15 cellular contexts compared by ENCODE assay signal in the genomic region with DNA sequence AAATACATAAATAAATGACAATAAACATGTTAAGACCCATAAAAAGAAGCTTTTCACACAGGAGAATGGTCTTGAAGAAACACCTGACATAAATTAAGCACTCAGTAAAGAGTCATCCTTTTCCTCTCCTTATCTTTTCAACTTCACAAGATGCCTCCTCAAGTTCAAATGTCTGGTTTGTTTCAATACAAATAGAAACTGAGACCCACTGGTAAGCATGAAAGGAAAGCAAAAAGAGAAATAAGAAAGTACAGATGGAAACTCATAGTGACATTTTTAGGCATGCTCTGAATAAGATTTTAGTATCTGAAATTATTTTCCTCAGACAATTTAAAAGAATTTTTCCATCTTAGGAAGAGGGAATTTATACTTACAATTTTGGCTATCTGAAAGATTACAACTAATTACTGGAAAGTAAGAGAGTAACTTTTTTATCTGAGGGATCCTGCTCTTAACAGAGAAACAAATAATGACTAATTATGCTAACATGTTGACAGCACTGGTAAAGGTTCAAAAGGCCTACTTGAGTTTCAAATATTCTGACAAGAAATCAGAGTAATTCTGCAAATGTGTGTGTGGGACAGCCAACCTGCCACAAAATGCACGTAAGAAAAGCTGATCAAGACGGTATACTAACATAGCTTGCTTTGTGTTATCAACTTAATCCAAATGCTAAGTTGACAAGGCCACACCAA.
"Had no signal": no experiment of that assay in that cellular context is flagged by ENCODE, and none has a peak within 500 bp of the region (broad histone marks: within the 10 kb centered on the region; RNA-seq: fewer than 3 reads in every experiment).

No MANE protein-coding gene starts in this region.

- H3K4me3 ChIP-seq: coronary artery, psoas muscle, spleen had no signal

- H3K36me3 ChIP-seq: spleen had no signal

- ATAC-seq: activated CD8-positive, alpha-beta T cell treated with anti-CD3 and anti-CD28 coated beads, Interleukin-2, amount 10 ng/mL, durations not matched to agents 7 days and 5 days; psoas muscle; sciatic nerve; WTC11 had no signal

- DNase-seq: activated CD4-positive, alpha-beta T cell treated with anti-CD3 and anti-CD28 coated beads for 48 hours; activated CD8-positive, alpha-beta T cell treated with anti-CD3 and anti-CD28 coated beads, Interleukin-2, amount 10 ng/mL, durations not matched to agents 7 days and 5 days; activated naive CD4-positive, alpha-beta T cell treated with anti-CD3 and anti-CD28 coated beads, Interleukin-2, amount 10 ng/mL, durations not matched to agents 7 days and 5 days; effector CD8-positive, alpha-beta T cell; hippocampal formation; nephron progenitor cell; psoas muscle; spleen; stimulated activated CD4-positive, alpha-beta T cell treated with anti-CD3 and anti-CD28 coated beads, Interleukin-1b, Interleukin-23, amount 100 ng/mL, for 48 hours; stimulated activated naive CD4-positive, alpha-beta T cell; substantia nigra; trophoblast cell had no signal

- H3K27me3 ChIP-seq: spleen had no signal
